In genomic region chr22:43144949-43145348, GRCh38 we compare ENCODE assay signal across 1 cellular context.
TF ChIP-seq lines count a peak whose summit lies in the region.

No MANE protein-coding gene starts in this region.

TF ChIP-seq in GM23338, 12 proteins besides CTCF, POLR2A, EP300 and RAD21:
- TF ChIP-seq ZNF331 (CRISPR knock-in tag; IDR thresholded peaks at IDR 0.05; ENCODE audit: low read depth) (no peak), NANOG (IDR thresholded peaks at IDR 0.05; ENCODE audit: borderline replicate concordance) (no peak), ZNF114 (CRISPR knock-in tag; IDR thresholded peaks at IDR 0.05) (no peak), STAT1 (IDR thresholded peaks at IDR 0.05; ENCODE audit: unreplicated experiment) (no peak), POLR2AphosphoS5 (IDR thresholded peaks at IDR 0.05; ENCODE audit: low read depth) (no peak), EZH2 (IDR thresholded peaks at IDR 0.05; ENCODE audit: low read depth, unreplicated experiment) (no peak), CREB1 (CRISPR knock-in tag; IDR thresholded peaks at IDR 0.05; ENCODE audit: low read depth) (no peak), ZNF462 (CRISPR knock-in tag; IDR thresholded peaks at IDR 0.05) (no peak)
